13 cellular contexts compared by ENCODE assay signal in the genomic region with DNA sequence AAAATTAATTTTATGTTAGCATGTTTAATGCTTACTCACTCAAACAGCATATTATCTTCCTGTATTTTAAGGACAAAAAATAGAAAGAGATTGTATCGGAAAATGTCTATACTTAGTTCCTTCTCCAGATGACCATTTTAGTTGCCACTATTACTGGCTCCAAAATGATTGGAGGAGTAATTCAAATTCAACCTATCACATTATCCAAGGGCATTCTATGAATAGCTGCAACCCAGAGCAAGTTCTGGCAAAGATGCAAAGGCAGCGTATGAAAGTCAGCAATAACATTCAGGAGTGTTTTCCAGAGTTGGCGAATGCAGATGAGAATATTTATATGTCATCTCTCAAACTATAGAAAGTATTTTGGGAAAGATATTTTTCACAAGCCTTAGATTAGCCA.
DNase-seq lines count a peak whose midpoint lies in the region; ATAC-seq lines count a peak whose summit lies in the region.
"Had no signal": no experiment of that assay in that cellular context is flagged by ENCODE, and none has a peak within 500 bp of the region (broad histone marks: within the 10 kb centered on the region; RNA-seq: fewer than 3 reads in every experiment).

No MANE protein-coding gene starts in this region.

- H3K14ac ChIP-seq in neuronal stem cell (ENCODE audit: low read length), result no peak overlapping the region

- H4K8ac ChIP-seq in neuronal stem cell (ENCODE audit: low read depth, low read length), result no peak overlapping the region

- H3K9me3 ChIP-seq in right cardiac atrium (ENCODE audit: control insufficient read depth, low read length), result no peaks in the 10 kb centered on the region
- peaks cover 0 to 3% of the 10 kb centered on the region in 2 donors for H3K9me3 ChIP-seq in neuronal stem cell (replicated peaks in 1 of 2; ENCODE audit: control insufficient read depth in 2 of 2, insufficient read depth in 1 of 2, low read depth in 1 of 2, low read length in 2 of 2)

- H4K91ac ChIP-seq in neuronal stem cell (ENCODE audit: low read depth, low read length, poor library complexity), result no peak overlapping the region

- no peak overlapping the region for H3K18ac ChIP-seq in neuronal stem cell (ENCODE audit: low read length)

- 42% methylated on average over 3 of the region's 3 CpGs for WGBS in right cardiac atrium
- WGBS in neuronal stem cell (ENCODE audit: extremely low coverage in 2 of 2, insufficient read length in 2 of 2, insufficient replicate concordance in 1 of 2), 2 donors, result no CpG with 5 or more reads among the region's 3 CpGs

- H3K27me3 ChIP-seq in right cardiac atrium (ENCODE audit: control insufficient read depth, insufficient read depth) (no peaks in the 10 kb centered on the region), neuronal stem cell (ENCODE audit: control insufficient read depth in 3 of 3, insufficient read depth in 3 of 3, low read depth in 1 of 3, low read length in 3 of 3) (no peaks in the 10 kb centered on the region)
- H3K27me3 ChIP-seq: BLaER1 treated with 17β-estradiol and CSF1 and Interleukin-3, amounts not matched to agents 10 nM and 100 nM had no signal

- H2AK5ac ChIP-seq in neuronal stem cell (ENCODE audit: low read depth, low read length), result no peak overlapping the region

- H2BK12ac ChIP-seq in neuronal stem cell (ENCODE audit: low read length), result no peak overlapping the region

- H3K27ac ChIP-seq in right cardiac atrium (ENCODE audit: low read length) (no peak overlapping the region), neuronal stem cell (replicated peaks; ENCODE audit: low read length) (no peak overlapping the region)
- H3K27ac ChIP-seq: BLaER1 treated with 17β-estradiol and CSF1 and Interleukin-3, amounts not matched to agents 10 nM and 100 nM had no signal

- H2BK120ac ChIP-seq in neuronal stem cell (ENCODE audit: low read depth, low read length), result no peak overlapping the region

- ATAC-seq in Right ventricle myocardium superior (ENCODE audit: poor library complexity) (peak; percentile 82), left cardiac atrium (peak; percentile 30 to 76), right cardiac atrium (peak; percentile 53 to 65)
- ATAC-seq: GM23338, HCT116 had no signal

- H2BK5ac ChIP-seq in neuronal stem cell (ENCODE audit: low read length), result no peak overlapping the region

- no peak overlapping the region for H2AFZ ChIP-seq in neuronal stem cell (ENCODE audit: low read length)
- H2AFZ ChIP-seq: GM23338 had no signal

- no peak overlapping the region for H3K4me2 ChIP-seq in neuronal stem cell (ENCODE audit: insufficient read depth, low read length, poor library complexity, severe bottlenecking)
- H3K4me2 ChIP-seq: BLaER1 treated with 17β-estradiol and CSF1 and Interleukin-3, amounts not matched to agents 10 nM and 100 nM had no signal

- no peaks in the 10 kb centered on the region for H3K4me1 ChIP-seq in right cardiac atrium (ENCODE audit: control insufficient read depth, insufficient read depth, low read length)
- H3K4me1 ChIP-seq in neuronal stem cell (ENCODE audit: control insufficient read depth in 2 of 2, insufficient read depth in 1 of 2, low read depth in 1 of 2, low read length in 2 of 2), result peaks cover 2 to 56% of the 10 kb centered on the region in 2 donors

- H3K4me3 ChIP-seq in right cardiac atrium (ENCODE audit: low read length) (no peak overlapping the region), neuronal stem cell (ENCODE audit: low read length in 2 of 2) (no peak overlapping the region)
- H3K4me3 ChIP-seq: BLaER1 treated with 17β-estradiol and CSF1 and Interleukin-3, amounts not matched to agents 10 nM and 100 nM; GM23338 had no signal

- H3K4ac ChIP-seq in neuronal stem cell (ENCODE audit: low read length), result no peak overlapping the region

- DNase-seq in Right ventricle myocardium superior (no peak), left cardiac atrium (no peak), right cardiac atrium (no peak), midbrain (lab: John Stamatoyannopoulos, UW) (no peak), NCI-H2196 treated with DMSO at 0.1 percent for 48 hours (lab: John Stamatoyannopoulos, UW; ENCODE audit: unreplicated experiment) (no peak), neuronal stem cell (ENCODE audit: low spot score) (no peak)
- DNase-seq: CD8-positive, alpha-beta memory T cell; COR-L47; HFFc6; IMR-90 had no signal

- peaks cover 0 to 9% of the 10 kb centered on the region in 2 donors for H3K36me3 ChIP-seq in neuronal stem cell (replicated peaks in 1 of 2; ENCODE audit: control insufficient read depth in 2 of 2, insufficient read depth in 2 of 2, low read length in 2 of 2)
- H3K36me3 ChIP-seq: BLaER1 treated with 17β-estradiol and CSF1 and Interleukin-3, amounts not matched to agents 10 nM and 100 nM had no signal

- intact Hi-C loops in Right ventricle myocardium superior (cut with DNase I), result no loop called here
- intact Hi-C loops in left cardiac atrium (cut with DNase I), result no loop called here
- intact Hi-C loops in right cardiac atrium (cut with DNase I), result no loop called here

- no peaks in the 10 kb centered on the region for H3K79me1 ChIP-seq in neuronal stem cell (ENCODE audit: low read depth, low read length)

- no peak overlapping the region for H2BK15ac ChIP-seq in neuronal stem cell (ENCODE audit: low read length)

- H3K23ac ChIP-seq in neuronal stem cell (ENCODE audit: low read depth, low read length, poor library complexity), result no peak overlapping the region

- no peak overlapping the region for H3K9ac ChIP-seq in neuronal stem cell (ENCODE audit: low read depth, low read length, poor library complexity)
- H3K9ac ChIP-seq: BLaER1 treated with 17β-estradiol and CSF1 and Interleukin-3, amounts not matched to agents 10 nM and 100 nM had no signal
